8 cellular contexts compared by ENCODE assay signal in the genomic region with DNA sequence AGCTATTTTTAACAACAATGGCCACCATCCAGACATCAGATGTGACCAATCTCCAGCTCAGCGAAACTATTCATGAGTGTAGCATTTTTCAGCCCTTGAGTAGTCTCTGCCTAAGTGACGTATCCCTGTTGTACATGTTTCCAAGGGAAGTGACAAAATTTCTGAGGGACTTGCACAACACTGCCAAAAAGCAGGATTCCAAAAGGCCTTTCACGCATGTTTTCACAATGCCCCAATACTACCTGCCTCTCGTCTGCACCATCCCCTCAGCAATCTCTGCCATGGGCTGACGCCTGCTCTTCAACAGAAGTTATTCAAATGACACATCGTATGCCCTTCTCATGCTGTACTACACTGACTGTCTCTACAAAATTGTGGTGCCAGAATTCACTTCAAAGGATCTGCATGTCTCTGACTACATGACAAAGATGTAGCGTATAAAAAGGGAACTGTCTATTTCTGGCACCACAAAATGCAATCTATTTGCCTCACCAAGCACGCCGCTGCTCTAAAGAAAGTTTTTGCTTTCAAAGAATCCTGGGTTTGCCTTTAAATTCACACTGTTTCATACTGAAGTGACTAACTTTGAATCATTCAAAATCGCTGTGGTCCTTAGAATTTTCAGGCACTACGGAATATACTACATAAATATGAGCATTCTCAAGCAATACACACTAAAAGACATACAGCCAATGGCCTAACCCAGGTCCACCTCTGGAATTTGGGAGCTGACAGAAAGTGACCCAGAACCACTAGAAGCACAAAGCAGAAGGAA. TPM values are rescaled to one million over a fixed set of nuclear protein-coding genes. Genes with fewer than 3 reads are reported as not detected.
DNase-seq lines count a peak whose midpoint lies in the region; ATAC-seq, FAIRE-seq and TF ChIP-seq lines count a peak whose summit lies in the region.

No MANE protein-coding gene starts in this region.

- FAIRE-seq in A549 (lab: Jason Lieb, UNC) (no peak), astrocyte (lab: Jason Lieb, UNC) (peak; percentile 89)

- H3K36me3 ChIP-seq in astrocyte (ENCODE audit: insufficient read depth, low read length) (no peaks in the 10 kb centered on the region), thyroid gland (no peaks in the 10 kb centered on the region)

- H4K20me1 ChIP-seq in astrocyte (ENCODE audit: insufficient read depth, low read length): peaks cover 1% of the 10 kb centered on the region

- H2AFZ ChIP-seq in astrocyte (ENCODE audit: low read depth, low read length): peak overlapping the region; percentile 28

- H3K4me1 Mint-ChIP-seq in astrocyte (ENCODE audit: low read depth, unreplicated experiment) (peaks cover 17% of the 10 kb centered on the region), endothelial cell (ENCODE audit: unreplicated experiment) (peaks cover 43% of the 10 kb centered on the region)

- H3K27me3 Mint-ChIP-seq in astrocyte (ENCODE audit: low read depth, unreplicated experiment) (no peaks in the 10 kb centered on the region), endothelial cell (ENCODE audit: unreplicated experiment) (peaks cover 4% of the 10 kb centered on the region)

- 18% methylated on average over 11 of the region's 11 CpGs for WGBS in A549 (ENCODE audit: missing lambda C conversion rate)
- WGBS in thyroid gland, 2 donors: 48 to 66% methylated on average over 11 of the region's 11 CpGs

- intact Hi-C loops in thyroid gland (cut with DNase I): no loop called here

- H3K27ac ChIP-seq in A549: peak overlapping the region; percentile 86 to 92
- peak overlapping the region; percentile 98 for H3K27ac ChIP-seq in astrocyte (ENCODE audit: low read depth, low read length)
- peak overlapping the region; percentile 54 for H3K27ac ChIP-seq in layer of hippocampus (ENCODE audit: low read depth, low read length)
- H3K27ac ChIP-seq in thyroid gland: peak overlapping the region; percentile 41 to 71 (median 54)

- TF ChIP-seq EP300 in A549 (IDR thresholded peaks at IDR 0.05): no peak

- peak overlapping the region; percentile 78 for H3K27ac Mint-ChIP-seq in astrocyte (ENCODE audit: unreplicated experiment)
- H3K27ac Mint-ChIP-seq in endothelial cell (ENCODE audit: unreplicated experiment): no peak overlapping the region

- ATAC-seq in A549 (peak; percentile 74 to 79), HG03442 (IDR thresholded peaks at IDR 0.05; ENCODE audit: unreplicated experiment) (peak; percentile 47), GM21737 (IDR thresholded peaks at IDR 0.05; ENCODE audit: unreplicated experiment) (no peak), HG02571 (IDR thresholded peaks at IDR 0.05; ENCODE audit: unreplicated experiment) (no peak)

- TF ChIP-seq POLR2A in A549 (IDR thresholded peaks at IDR 0.05; ENCODE audit: low read length) (no peak), thyroid gland (IDR thresholded peaks at IDR 0.05) (no peak)

- H3K36me3 Mint-ChIP-seq in astrocyte (ENCODE audit: low read depth, unreplicated experiment): peaks cover 4% of the 10 kb centered on the region
- H3K36me3 Mint-ChIP-seq in endothelial cell (ENCODE audit: low read depth, unreplicated experiment): peaks cover 9% of the 10 kb centered on the region

- H3K4me1 ChIP-seq in A549: peaks cover 67% of the 10 kb centered on the region
- peaks cover 32% of the 10 kb centered on the region for H3K4me1 ChIP-seq in astrocyte (ENCODE audit: insufficient read depth, low read length)
- peaks cover 10 to 21% of the 10 kb centered on the region in 2 donors for H3K4me1 ChIP-seq in thyroid gland

- DNase-seq in A549 (ENCODE audit: low read depth in 1 of 2, low spot score in 1 of 2) (peak in 1 of 2 experiments; percentile 60), astrocyte (ENCODE audit: low read depth) (peak; percentile 97), thyroid gland (peak in 1 of 2 donors; percentile 14), endothelial cell (ENCODE audit: low spot score) (no peak)

- CTCF ChIA-PET in A549 (lab: Yijun Ruan, JAX): interaction anchor here (1.2 to 1.3 kb wide), 3 partner anchors 12 to 16 kb away, joined by 3 to 7 read pairs (median 3); no protein-coding TSS in a partner anchor

- peaks cover 76% of the 10 kb centered on the region for H3K79me2 ChIP-seq in astrocyte (ENCODE audit: insufficient read depth, low read length)

- H3K4me3 Mint-ChIP-seq in astrocyte (ENCODE audit: unreplicated experiment) (no peak overlapping the region), endothelial cell (ENCODE audit: unreplicated experiment) (no peak overlapping the region)

- H3K4me2 ChIP-seq in A549 (peak overlapping the region; percentile 87), astrocyte (ENCODE audit: low read length) (peak overlapping the region; percentile 83)

- H3K27me3 ChIP-seq in astrocyte (ENCODE audit: insufficient read depth, low read length) (no peaks in the 10 kb centered on the region), layer of hippocampus (ENCODE audit: control insufficient read depth, insufficient read depth, low read length) (no peaks in the 10 kb centered on the region), thyroid gland (no peaks in the 10 kb centered on the region)

- TF ChIP-seq CTCF in A549 (IDR thresholded peaks at IDR 0.05) (no peak), astrocyte (IDR thresholded peaks at IDR 0.05; ENCODE audit: insufficient read depth, low read depth, low read length) (no peak), thyroid gland (IDR thresholded peaks at IDR 0.05) (no peak), endothelial cell (IDR thresholded peaks at IDR 0.05; ENCODE audit: unreplicated experiment) (no peak)

- H3K9me3 Mint-ChIP-seq in astrocyte (ENCODE audit: unreplicated experiment): peaks cover 3% of the 10 kb centered on the region
- H3K9me3 Mint-ChIP-seq in endothelial cell (ENCODE audit: unreplicated experiment): no peaks in the 10 kb centered on the region

- no peaks in the 10 kb centered on the region for H3K9me3 ChIP-seq in A549
- H3K9me3 ChIP-seq in astrocyte (ENCODE audit: insufficient read depth, low read depth, low read length): no peaks in the 10 kb centered on the region
- no peaks in the 10 kb centered on the region for H3K9me3 ChIP-seq in thyroid gland

- TF ChIP-seq RAD21 in A549 (conservative IDR thresholded peaks at IDR 0.05 in 1 of 2, IDR thresholded peaks at IDR 0.05 in 1 of 2): no peak

- H3K4me3 ChIP-seq in A549: 0 out of 3 replicates have a peak overlapping the region, but pooled peaks have one; percentile 22
- H3K4me3 ChIP-seq in astrocyte (ENCODE audit: insufficient read depth, low read depth, low read length): peak overlapping the region; percentile 41
- H3K4me3 ChIP-seq in thyroid gland (replicated peaks in 1 of 3): no peak overlapping the region

- POLR2A ChIA-PET in A549 (lab: Yijun Ruan, JAX): interaction anchor here (2.7 kb wide), 1 partner anchor 35 kb away, joined by 12 read pairs; no protein-coding TSS in a partner anchor

- peak overlapping the region; percentile 88 for H3K9ac ChIP-seq in astrocyte (ENCODE audit: low read length)

TF ChIP-seq in A549, 52 proteins besides CTCF, POLR2A, EP300 and RAD21:
- TF ChIP-seq MAFK (IDR thresholded peaks at IDR 0.05; ENCODE audit: partially characterized antibody): peak; percentile 28
- no peak for TF ChIP-seq KDM5A (IDR thresholded peaks at IDR 0.05)
- no peak for TF ChIP-seq FOSL2 (IDR thresholded peaks at IDR 0.05)
- peak; percentile 22; the same call in 1 of the 2 replicates for TF ChIP-seq FOSL2 (CRISPR knock-in tag; IDR thresholded peaks at IDR 0.05)
- TF ChIP-seq JUNB (IDR thresholded peaks at IDR 0.05): 0 out of 2 replicates have a peak, but pooled peaks have one; percentile 22
- TF ChIP-seq CEBPB (IDR thresholded peaks at IDR 0.05): peak; percentile 56 to 74; a peak in 3 of 4 replicates
- TF ChIP-seq, protein P1, sequence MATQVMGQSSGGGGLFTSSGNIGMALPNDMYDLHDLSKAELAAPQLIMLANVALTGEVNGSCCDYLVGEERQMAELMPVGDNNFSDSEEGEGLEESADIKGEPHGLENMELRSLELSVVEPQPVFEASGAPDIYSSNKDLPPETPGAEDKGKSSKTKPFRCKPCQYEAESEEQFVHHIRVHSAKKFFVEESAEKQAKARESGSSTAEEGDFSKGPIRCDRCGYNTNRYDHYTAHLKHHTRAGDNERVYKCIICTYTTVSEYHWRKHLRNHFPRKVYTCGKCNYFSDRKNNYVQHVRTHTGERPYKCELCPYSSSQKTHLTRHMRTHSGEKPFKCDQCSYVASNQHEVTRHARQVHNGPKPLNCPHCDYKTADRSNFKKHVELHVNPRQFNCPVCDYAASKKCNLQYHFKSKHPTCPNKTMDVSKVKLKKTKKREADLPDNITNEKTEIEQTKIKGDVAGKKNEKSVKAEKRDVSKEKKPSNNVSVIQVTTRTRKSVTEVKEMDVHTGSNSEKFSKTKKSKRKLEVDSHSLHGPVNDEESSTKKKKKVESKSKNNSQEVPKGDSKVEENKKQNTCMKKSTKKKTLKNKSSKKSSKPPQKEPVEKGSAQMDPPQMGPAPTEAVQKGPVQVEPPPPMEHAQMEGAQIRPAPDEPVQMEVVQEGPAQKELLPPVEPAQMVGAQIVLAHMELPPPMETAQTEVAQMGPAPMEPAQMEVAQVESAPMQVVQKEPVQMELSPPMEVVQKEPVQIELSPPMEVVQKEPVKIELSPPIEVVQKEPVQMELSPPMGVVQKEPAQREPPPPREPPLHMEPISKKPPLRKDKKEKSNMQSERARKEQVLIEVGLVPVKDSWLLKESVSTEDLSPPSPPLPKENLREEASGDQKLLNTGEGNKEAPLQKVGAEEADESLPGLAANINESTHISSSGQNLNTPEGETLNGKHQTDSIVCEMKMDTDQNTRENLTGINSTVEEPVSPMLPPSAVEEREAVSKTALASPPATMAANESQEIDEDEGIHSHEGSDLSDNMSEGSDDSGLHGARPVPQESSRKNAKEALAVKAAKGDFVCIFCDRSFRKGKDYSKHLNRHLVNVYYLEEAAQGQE (IDR thresholded peaks at IDR 0.05): no peak

RNA-seq across cellular contexts. Expression of gene JAK1, which starts 32.9 kb away (rescaled TPM):
- 156 and 159 TPM in 2 replicates for polyA plus RNA-seq in A549 (2011; rRNA removed)
- polyA plus RNA-seq in A549 (2012; cell fraction: cytosol; rRNA removed): 70.5 and 85.3 TPM in 2 replicates
- polyA plus RNA-seq in A549 (2012; cell fraction: nucleus; rRNA removed): 54.7 and 109 TPM in 2 replicates
- 110 to 123 TPM (median 114 TPM) in 3 replicates for polyA plus RNA-seq in A549 (2017; fragmentation: RNase III; extraction: RNeasy Plus Mini Kit Qiagen cat#74134 plus additional on column Dnase treatment)
- polyA minus RNA-seq in A549 (2011; rRNA and poly(A)+ RNA removed): 197 and 200 TPM in 2 replicates
- 80.7 and 87.0 TPM in 2 replicates for total RNA-seq in astrocyte
- total RNA-seq in thyroid gland: 100 to 1,000 TPM; 102 to 165 (median 120) TPM
- 202 TPM for total RNA-seq in endothelial cell (ENCODE audit: unreplicated experiment)

Comparison
In these comparisons a context has a peak if more than half of its experiments do, and no peak if none do; other contexts are left out.
1. ATAC-seq: peak in A549 (2 of 2) and HG03442 (single experiment); none in GM21737 (single experiment) and HG02571 (single experiment).
2. H3K4me3 ChIP-seq: peak in A549 (single experiment) and astrocyte (single experiment); none in thyroid gland (0 of 3).
3. Peak in every context shown above with its lines, with median percentiles within 50 percentile points of each other: H3K27ac ChIP-seq.